In genomic region chr17:55324296-55324978, GRCh38 we compare ENCODE assay signal across 27 cellular contexts. TPM values are rescaled to one million over a fixed set of nuclear protein-coding genes. Genes with fewer than 3 reads are reported as not detected.
DNase-seq lines count a peak whose midpoint lies in the region; ATAC-seq, FAIRE-seq and TF ChIP-seq lines count a peak whose summit lies in the region.
"Had no signal": no experiment of that assay in that cellular context is flagged by ENCODE, and none has a peak within 500 bp of the region (broad histone marks: within the 10 kb centered on the region; RNA-seq: fewer than 3 reads in every experiment).

No MANE protein-coding gene starts in this region.

- no TSS peak for BruUV-seq in Caco-2 (replicated peaks; lab: Mats Ljungman, UMichigan)

- no peaks in the 10 kb centered on the region for H3K36me3 ChIP-seq in BE2C
- no peaks in the 10 kb centered on the region for H3K36me3 ChIP-seq in Caco-2 (ENCODE audit: control insufficient read depth, insufficient read depth, low read length)
- no peaks in the 10 kb centered on the region for H3K36me3 ChIP-seq in H1 (ENCODE audit: control insufficient read depth in 2 of 4, insufficient read depth in 4 of 4, low read length in 3 of 4)

- ATAC-seq in GM18517 (IDR thresholded peaks at IDR 0.05; ENCODE audit: unreplicated experiment) (no peak), HG03571 (IDR thresholded peaks at IDR 0.05; ENCODE audit: unreplicated experiment) (no peak)
- no peak for ATAC-seq in CD4-positive, alpha-beta T cell (ENCODE audit: poor library complexity)
- ATAC-seq: SK-N-SH treated with all-trans-retinoic acid at 6 μM for 48 hours, upper lobe of right lung had no signal

- H2BK20ac ChIP-seq in H1 (ENCODE audit: low read length): no peak overlapping the region

- H3K79me1 ChIP-seq in H1 (ENCODE audit: low read depth, low read length): no peaks in the 10 kb centered on the region

- H2BK12ac ChIP-seq in H1 (ENCODE audit: low read depth, low read length): no peak overlapping the region

- H3K4me2 ChIP-seq in H1 (ENCODE audit: insufficient read depth in 1 of 2, low read depth in 2 of 2, low read length in 2 of 2): no peak overlapping the region
- H3K4me2 ChIP-seq: PC-9 had no signal

- peaks cover 5% of the 10 kb centered on the region for H3K36me3 Mint-ChIP-seq in Caco-2 (ENCODE audit: insufficient read depth, unreplicated experiment)
- H3K36me3 Mint-ChIP-seq in CD4-positive, alpha-beta T cell (ENCODE audit: low read depth): no peaks in the 10 kb centered on the region
- H3K36me3 Mint-ChIP-seq: mesothelial cell of epicardium had no signal

- no peak overlapping the region for H3K14ac ChIP-seq in H1 (ENCODE audit: insufficient read length)

- H4K8ac ChIP-seq in H1 (ENCODE audit: extremely low read depth, insufficient read depth, low read length): no peak overlapping the region

- H3K9me3 ChIP-seq in BE2C: no peaks in the 10 kb centered on the region
- H3K9me3 ChIP-seq in Caco-2: peaks cover 10% of the 10 kb centered on the region
- H3K9me3 ChIP-seq in H1 (ENCODE audit: insufficient read depth in 2 of 2, low read depth in 1 of 2, low read length in 1 of 2): peaks cover 0 to 2% of the 10 kb centered on the region in 2 experiments; a peak in 1 of 4 replicates
- H3K9me3 ChIP-seq in CD4-positive, alpha-beta T cell (ENCODE audit: control insufficient read depth, low read length): no peaks in the 10 kb centered on the region
- H3K9me3 ChIP-seq: upper lobe of right lung had no signal

- no peak overlapping the region for H3K4me3 Mint-ChIP-seq in Caco-2 (ENCODE audit: unreplicated experiment)
- no peak overlapping the region for H3K4me3 Mint-ChIP-seq in CD4-positive, alpha-beta T cell
- H3K4me3 Mint-ChIP-seq: mesothelial cell of epicardium; T-helper 1 cell treated with Interleukin-12 subunit alpha and Interleukin-12 subunit beta and Interleukin-4 antibody, amounts not matched to agents 30 μg/mL and 1 μg/mL, for 36 hours had no signal

- no peak for TF ChIP-seq EP300 in H1 (IDR thresholded peaks at IDR 0.05; ENCODE audit: borderline replicate concordance in 1 of 2, low read depth in 2 of 2, low read length in 2 of 2)

- DNase-seq in BE2C: no peak
- peak in 1 of 2 experiments; percentile 34 for DNase-seq in Caco-2
- peak; percentile 3 for DNase-seq in NAMALWA (ENCODE audit: low spot score)
- no peak for DNase-seq in H1 (ENCODE audit: low read depth in 1 of 2, low spot score in 2 of 2)
- no peak for DNase-seq in medulla oblongata (ENCODE audit: extremely low spot score)
- DNase-seq in CD4-positive, alpha-beta T cell: no peak
- DNase-seq: activated CD4-positive, alpha-beta T cell treated with anti-CD3 and anti-CD28 coated beads for 1 hour; activated CD8-positive, alpha-beta memory T cell treated with anti-CD3 and anti-CD28 coated beads for 24 hours; activated gamma-delta T cell; activated T-cell treated with anti-CD3 and anti-CD28 coated beads, Interleukin-2, amount 50 U/mL, for 1 hour; effector CD8-positive, alpha-beta T cell; glutamatergic neuron; HCEC 1CT; islet precursor cell; Kasumi-1; NCI-H446 treated with DMSO at 0.1 percent for 48 hours; PC-9; small intestine; stimulated activated naive CD4-positive, alpha-beta T cell treated with Interleukin-2 at 50 U/mL for 16 hours; upper lobe of right lung had no signal

- 81% methylated on average over 9 of the region's 9 CpGs; no CpG with 5 or more reads in 1 of the 2 experiments for WGBS in H1 (ENCODE audit: extremely low coverage in 1 of 2, insufficient coverage in 1 of 2, insufficient read length in 1 of 2, insufficient replicate concordance in 2 of 2, low coverage in 1 of 2, low lambda C conversion rate in 2 of 2, missing lambda C conversion rate in 1 of 2), 2 experiments

- no peaks in the 10 kb centered on the region for H3K4me1 ChIP-seq in BE2C
- H3K4me1 ChIP-seq in Caco-2: peaks cover 22% of the 10 kb centered on the region
- H3K4me1 ChIP-seq in H1 (replicated peaks in 1 of 4; ENCODE audit: control insufficient read depth in 3 of 4, insufficient read depth in 4 of 4, low read length in 3 of 4): no peaks in the 10 kb centered on the region
- H3K4me1 ChIP-seq: upper lobe of right lung had no signal

- no peaks in the 10 kb centered on the region for H3K23me2 ChIP-seq in H1 (ENCODE audit: low read depth, low read length)

- H3K27me3 ChIP-seq in BE2C (no peaks in the 10 kb centered on the region), Caco-2 (replicated peaks; ENCODE audit: control insufficient read depth, insufficient read depth, low read length) (no peaks in the 10 kb centered on the region), H1 (replicated peaks in 1 of 4; ENCODE audit: control insufficient read depth in 3 of 4, extremely low read depth in 1 of 4, insufficient read depth in 3 of 4, low read length in 3 of 4) (no peaks in the 10 kb centered on the region)
- no peaks in the 10 kb centered on the region for H3K27me3 ChIP-seq in CD4-positive, alpha-beta T cell (ENCODE audit: control insufficient read depth, insufficient read depth, low read length)
- H3K27me3 ChIP-seq: upper lobe of right lung had no signal

- H2AK5ac ChIP-seq in H1 (ENCODE audit: low read depth, low read length): no peak overlapping the region

- CTCF ChIA-PET in Caco-2 (lab: Charles Lee): no interaction called here
- CTCF ChIA-PET in H1 (lab: Charles Lee; ENCODE audit: partially characterized antibody): interaction anchor here (1.5 kb wide), 1 partner anchor 15 kb away, joined by 4 read pairs; no protein-coding TSS in a partner anchor
- CTCF ChIA-PET in CD4-positive, alpha-beta T cell (lab: Charles Lee): no interaction called here

- intact Hi-C loops in Caco-2 (cut with micrococcal nuclease; ENCODE audit: unreplicated experiment): loop anchor here (1.0 kb wide), 1 partner anchor 24 kb away; no protein-coding TSS in a partner anchor
- intact Hi-C loops in CD4-positive, alpha-beta T cell (cut with DNase I, micrococcal nuclease): no loop called here

- no peaks in the 10 kb centered on the region for H3K9me3 Mint-ChIP-seq in Caco-2 (ENCODE audit: unreplicated experiment)
- H3K9me3 Mint-ChIP-seq in CD4-positive, alpha-beta T cell: no peaks in the 10 kb centered on the region
- H3K9me3 Mint-ChIP-seq: T-helper 1 cell treated with Interleukin-12 subunit alpha and Interleukin-12 subunit beta and Interleukin-4 antibody, amounts not matched to agents 30 μg/mL and 1 μg/mL, for 36 hours had no signal

- H3K27ac Mint-ChIP-seq in Caco-2 (ENCODE audit: unreplicated experiment): no peak overlapping the region
- H3K27ac Mint-ChIP-seq in CD4-positive, alpha-beta T cell: no peak overlapping the region
- H3K27ac Mint-ChIP-seq: mesothelial cell of epicardium; T-helper 1 cell treated with Interleukin-12 subunit alpha and Interleukin-12 subunit beta and Interleukin-4 antibody, amounts not matched to agents 30 μg/mL and 1 μg/mL, for 36 hours had no signal

- H3K18ac ChIP-seq in H1 (ENCODE audit: extremely low read depth, low read length): no peak overlapping the region

- peaks cover 9% of the 10 kb centered on the region for H3K4me1 Mint-ChIP-seq in Caco-2 (ENCODE audit: low read depth, unreplicated experiment)
- H3K4me1 Mint-ChIP-seq in CD4-positive, alpha-beta T cell (ENCODE audit: low read depth): no peaks in the 10 kb centered on the region

- H3K4me3 ChIP-seq in BE2C (ENCODE audit: low read depth, low read length) (no peak overlapping the region), Caco-2 (ENCODE audit: low read depth, low read length) (no peak overlapping the region), H1 (ENCODE audit: extremely low read depth in 1 of 4, insufficient read depth in 2 of 4, low read depth in 3 of 4, low read length in 4 of 4) (no peak overlapping the region)
- H3K4me3 ChIP-seq: coronary artery, PC-9, upper lobe of right lung had no signal

- FAIRE-seq in H1 (lab: Jason Lieb, UNC): no peak
- FAIRE-seq: GM12891, small intestine had no signal

- H4K91ac ChIP-seq in H1 (replicated peaks; ENCODE audit: insufficient read length, low read length): no peak overlapping the region

- no peak overlapping the region for H2BK120ac ChIP-seq in H1 (replicated peaks; ENCODE audit: low read depth, low read length)

- POLR2A ChIA-PET in Caco-2 (lab: Charles Lee): no interaction called here
- POLR2A ChIA-PET in H1 (lab: Charles Lee; ENCODE audit: partially characterized antibody): no interaction called here
- POLR2A ChIA-PET in CD4-positive, alpha-beta T cell (lab: Charles Lee): no interaction called here

- no peak overlapping the region for H3K23ac ChIP-seq in H1 (ENCODE audit: insufficient read length)

- H2BK5ac ChIP-seq in H1 (ENCODE audit: low read depth, low read length): no peak overlapping the region

- no peak overlapping the region for H3K27ac ChIP-seq in H1 (ENCODE audit: low read depth, low read length)
- no peak overlapping the region for H3K27ac ChIP-seq in CD4-positive, alpha-beta T cell (ENCODE audit: low read depth, low read length)
- H3K27ac ChIP-seq: coronary artery, PC-9, upper lobe of right lung had no signal

- H4K5ac ChIP-seq in H1 (ENCODE audit: insufficient read length, low read depth, low read length): no peak overlapping the region

- TF ChIP-seq POLR2A in H1 (IDR thresholded peaks at IDR 0.05; ENCODE audit: control extremely low read depth in 1 of 2, low read depth in 2 of 2, low read length in 2 of 2): no peak

- TF ChIP-seq CTCF in BE2C (IDR thresholded peaks at IDR 0.05; ENCODE audit: low read depth, low read length) (0 out of 2 replicates have a peak, but pooled peaks have one; percentile 6), Caco-2 (IDR thresholded peaks at IDR 0.05; ENCODE audit: insufficient read depth in 1 of 2, low read depth in 1 of 2, low read length in 1 of 2, severe bottlenecking in 1 of 2, unreplicated experiment in 1 of 2) (peak; percentile 21 to 50), H1 (IDR thresholded peaks at IDR 0.05; ENCODE audit: control extremely low read depth in 1 of 3, insufficient read depth in 1 of 3, low read depth in 1 of 3, low read length in 3 of 3) (peak in 1 of 3 experiments; percentile 19; a peak in 1 of 4 replicates)
- no peak for TF ChIP-seq CTCF in CD4-positive, alpha-beta T cell (IDR thresholded peaks at IDR 0.05)

- no peaks in the 10 kb centered on the region for H3K27me3 Mint-ChIP-seq in Caco-2 (ENCODE audit: insufficient read depth, unreplicated experiment)
- no peaks in the 10 kb centered on the region for H3K27me3 Mint-ChIP-seq in CD4-positive, alpha-beta T cell

- no peak overlapping the region for H2AFZ ChIP-seq in H1 (ENCODE audit: low read length)
- H2AFZ ChIP-seq: PC-9 had no signal

- no peak overlapping the region for H3K9ac ChIP-seq in H1 (replicated peaks in 1 of 4; ENCODE audit: extremely low read depth in 1 of 4, low read depth in 3 of 4, low read length in 3 of 4)

- H4K20me1 ChIP-seq in H1 (replicated peaks in 1 of 2; ENCODE audit: control insufficient read depth in 1 of 2, insufficient read depth in 2 of 2, low read length in 2 of 2): no peaks in the 10 kb centered on the region

- H3K4ac ChIP-seq in H1 (replicated peaks; ENCODE audit: insufficient read length, low read depth, low read length): no peak overlapping the region

- H3K79me2 ChIP-seq in H1 (ENCODE audit: control insufficient read depth in 1 of 2, insufficient read depth in 2 of 2, low read length in 2 of 2): no peaks in the 10 kb centered on the region

- TF ChIP-seq RAD21 in H1 (IDR thresholded peaks at IDR 0.05 in 1 of 2, conservative IDR thresholded peaks at IDR 0.05 in 1 of 2; ENCODE audit: low read depth in 2 of 2, low read length in 2 of 2): peak; percentile 19 to 25; a peak in 2 of 4 replicates

- H2BK15ac ChIP-seq in H1 (ENCODE audit: low read length): no peak overlapping the region

- no peak overlapping the region for H3K56ac ChIP-seq in H1 (replicated peaks; ENCODE audit: insufficient read length, low read depth, low read length)

RNA-seq across cellular contexts. Expression of gene HLF, which starts 59.7 kb away (rescaled TPM):
- 4.1 TPM for polyA plus RNA-seq in BE2C (2012; ENCODE audit: insufficient read depth, insufficient read length, low read depth)
- total RNA-seq in Caco-2 (2022): 17.3 and 19.8 TPM in 2 replicates
- 0.38 and 0.60 TPM in 2 replicates for total RNA-seq in H1 (2021; fragmentation: NEBNext Ultra II Directional; extraction: Animal tissue kit (Norgen Biotek cat#: 25700))
- 0.36 and 0.39 TPM in 2 replicates for polyA plus RNA-seq in H1 (2011; rRNA removed)
- 0.35 TPM for polyA plus RNA-seq in H1 (2011; cell fraction: cytosol; rRNA removed)
- polyA plus RNA-seq in H1 (2011; cell fraction: nucleus; rRNA removed): 0.21 TPM
- 0.25 to 0.32 TPM (median 0.27 TPM) in 3 of 4 replicates, not detected in the other for polyA plus RNA-seq in H1 (2012, experiment 1 of 2)
- polyA plus RNA-seq in H1 (2012, experiment 2 of 2): 0.16 TPM
- 0.22 TPM for polyA plus RNA-seq in H1 (2013, experiment 1 of 2)
- 0.26 TPM for polyA plus RNA-seq in H1 (2013, experiment 2 of 2)
- polyA minus RNA-seq in H1 (2011; rRNA and poly(A)+ RNA removed): 0.38 and 1.6 TPM in 2 replicates
- not detected for polyA minus RNA-seq in H1 (2011; cell fraction: cytosol; rRNA and poly(A)+ RNA removed)
- 1.8 TPM for polyA minus RNA-seq in H1 (2011; cell fraction: nucleus; rRNA and poly(A)+ RNA removed)
- 1 to 10 TPM; 4.3 to 4.9 TPM for total RNA-seq in CD4-positive, alpha-beta T cell
- total RNA-seq: PC-9 had no signal
